12 cellular contexts compared by ENCODE assay signal in genomic region chr4:147596377-147596776, GRCh38. TPM values are rescaled to one million over a fixed set of nuclear protein-coding genes. Genes with fewer than 3 reads are reported as not detected.
DNase-seq lines count a peak whose midpoint lies in the region; ATAC-seq and TF ChIP-seq lines count a peak whose summit lies in the region.
"Had no signal": no experiment of that assay in that cellular context is flagged by ENCODE, and none has a peak within 500 bp of the region (broad histone marks: within the 10 kb centered on the region; RNA-seq: fewer than 3 reads in every experiment).

No MANE protein-coding gene starts in this region.

- H3K9me3 ChIP-seq in OCI-LY3 (ENCODE audit: insufficient read depth, low read length) (no peaks in the 10 kb centered on the region), endodermal cell (ENCODE audit: control insufficient read depth, low read length) (no peaks in the 10 kb centered on the region), smooth muscle cell (replicated peaks; ENCODE audit: low read depth) (no peaks in the 10 kb centered on the region)
- H3K9me3 ChIP-seq: sigmoid colon had no signal

- H3K27ac ChIP-seq in OCI-LY3 (ENCODE audit: low read length), result no peak overlapping the region
- H3K27ac ChIP-seq in endodermal cell (ENCODE audit: low read depth, low read length), result no peak overlapping the region
- no peak overlapping the region for H3K27ac ChIP-seq in smooth muscle cell (ENCODE audit: low read depth)
- H3K27ac ChIP-seq in coronary artery, result no peak overlapping the region
- H3K27ac ChIP-seq: KMS-11 had no signal

- 86 to 93% methylated on average over 1 of the region's 1 CpG for WGBS in endodermal cell (ENCODE audit: insufficient coverage in 1 of 2, insufficient read length in 1 of 2), 2 experiments
- 82% methylated on average over 1 of the region's 1 CpG for WGBS in smooth muscle cell (ENCODE audit: low lambda C conversion rate)

- POLR2A ChIA-PET in naive thymus-derived CD8-positive, alpha-beta T cell (lab: Charles Lee), result no interaction called here

- H2AFZ ChIP-seq in OCI-LY3 (ENCODE audit: low read depth, low read length) (no peak overlapping the region), smooth muscle cell (ENCODE audit: low read depth) (no peak overlapping the region)

- H3K4me1 ChIP-seq in OCI-LY3 (ENCODE audit: low read length) (no peaks in the 10 kb centered on the region), endodermal cell (ENCODE audit: control insufficient read depth, insufficient read depth, low read length) (peaks cover 7% of the 10 kb centered on the region), smooth muscle cell (ENCODE audit: low read depth) (no peaks in the 10 kb centered on the region)

- peak; percentile 45 for ATAC-seq in activated CD8-positive, alpha-beta memory T cell treated with anti-CD3 and anti-CD28 coated beads, Interleukin-2, amount 10 ng/mL, durations not matched to agents 7 days and 5 days
- no peak for ATAC-seq in left lobe of liver
- ATAC-seq in naive thymus-derived CD8-positive, alpha-beta T cell, result no peak

- no peaks in the 10 kb centered on the region for H3K27me3 ChIP-seq in OCI-LY3 (ENCODE audit: low read depth, low read length)
- H3K27me3 ChIP-seq in endodermal cell (ENCODE audit: control insufficient read depth, insufficient read depth, low read length, poor library complexity, severe bottlenecking), result no peaks in the 10 kb centered on the region
- H3K27me3 ChIP-seq in smooth muscle cell (ENCODE audit: low read depth), result no peaks in the 10 kb centered on the region
- H3K27me3 ChIP-seq: sigmoid colon had no signal

- H3K27ac Mint-ChIP-seq in activated CD8-positive, alpha-beta memory T cell treated with anti-CD3 and anti-CD28 coated beads, Interleukin-2, amount 10 ng/mL, durations not matched to agents 7 days and 5 days, result no peak overlapping the region
- H3K27ac Mint-ChIP-seq in endodermal cell, result no peak overlapping the region
- no peak overlapping the region for H3K27ac Mint-ChIP-seq in naive thymus-derived CD8-positive, alpha-beta T cell

- no peak overlapping the region for H3K4me3 Mint-ChIP-seq in activated CD8-positive, alpha-beta memory T cell treated with anti-CD3 and anti-CD28 coated beads, Interleukin-2, amount 10 ng/mL, durations not matched to agents 7 days and 5 days
- no peak overlapping the region for H3K4me3 Mint-ChIP-seq in endodermal cell
- H3K4me3 Mint-ChIP-seq in naive thymus-derived CD8-positive, alpha-beta T cell, result no peak overlapping the region

- H3F3A ChIP-seq in smooth muscle cell (ENCODE audit: low read depth), result no peaks in the 10 kb centered on the region

- TF ChIP-seq CTCF in OCI-LY3 (IDR thresholded peaks at IDR 0.05; ENCODE audit: low read depth, low read length) (peak; percentile 67), endodermal cell (conservative IDR thresholded peaks at IDR 0.05) (peak; percentile 29), smooth muscle cell (IDR thresholded peaks at IDR 0.05; ENCODE audit: borderline replicate concordance, insufficient read depth, poor library complexity, severe bottlenecking) (peak; percentile 8), coronary artery (IDR thresholded peaks at IDR 0.05) (no peak)

- H3K36me3 ChIP-seq in OCI-LY3 (replicated peaks; ENCODE audit: low read depth, low read length) (no peaks in the 10 kb centered on the region), endodermal cell (ENCODE audit: control insufficient read depth, insufficient read depth, low read length) (no peaks in the 10 kb centered on the region), smooth muscle cell (ENCODE audit: low read depth) (no peaks in the 10 kb centered on the region)
- H3K36me3 ChIP-seq: sigmoid colon had no signal

- H4K20me1 ChIP-seq in OCI-LY3 (ENCODE audit: insufficient read depth, low read length), result no peaks in the 10 kb centered on the region
- no peaks in the 10 kb centered on the region for H4K20me1 ChIP-seq in smooth muscle cell (ENCODE audit: low read depth)

- H3K9ac ChIP-seq in OCI-LY3 (ENCODE audit: low read length) (no peak overlapping the region), endodermal cell (ENCODE audit: extremely low read depth, low read length, poor library complexity, severe bottlenecking) (no peak overlapping the region), smooth muscle cell (ENCODE audit: low read depth) (no peak overlapping the region)
- H3K9ac ChIP-seq: KMS-11 had no signal

- H3K36me3 Mint-ChIP-seq in activated CD8-positive, alpha-beta memory T cell treated with anti-CD3 and anti-CD28 coated beads, Interleukin-2, amount 10 ng/mL, durations not matched to agents 7 days and 5 days, result no peaks in the 10 kb centered on the region
- H3K36me3 Mint-ChIP-seq in endodermal cell (ENCODE audit: low read depth), result no peaks in the 10 kb centered on the region
- no peaks in the 10 kb centered on the region for H3K36me3 Mint-ChIP-seq in naive thymus-derived CD8-positive, alpha-beta T cell

- peaks cover 3% of the 10 kb centered on the region for H3K27me3 Mint-ChIP-seq in activated CD8-positive, alpha-beta memory T cell treated with anti-CD3 and anti-CD28 coated beads, Interleukin-2, amount 10 ng/mL, durations not matched to agents 7 days and 5 days
- no peaks in the 10 kb centered on the region for H3K27me3 Mint-ChIP-seq in endodermal cell (ENCODE audit: insufficient read depth)
- peaks cover 0 to 7% (median 3%) of the 10 kb centered on the region in 5 donors for H3K27me3 Mint-ChIP-seq in naive thymus-derived CD8-positive, alpha-beta T cell

- H3K9me3 Mint-ChIP-seq in activated CD8-positive, alpha-beta memory T cell treated with anti-CD3 and anti-CD28 coated beads, Interleukin-2, amount 10 ng/mL, durations not matched to agents 7 days and 5 days (ENCODE audit: low read depth), result no peaks in the 10 kb centered on the region
- peaks cover 2% of the 10 kb centered on the region for H3K9me3 Mint-ChIP-seq in endodermal cell
- no peaks in the 10 kb centered on the region for H3K9me3 Mint-ChIP-seq in naive thymus-derived CD8-positive, alpha-beta T cell

- H3K4me2 ChIP-seq in OCI-LY3 (ENCODE audit: low read length), result no peak overlapping the region
- no peak overlapping the region for H3K4me2 ChIP-seq in smooth muscle cell
- H3K4me2 ChIP-seq: KMS-11 had no signal

- H3K79me2 ChIP-seq in OCI-LY3 (ENCODE audit: low read length), result no peaks in the 10 kb centered on the region
- no peaks in the 10 kb centered on the region for H3K79me2 ChIP-seq in smooth muscle cell (ENCODE audit: low read depth)

- DNase-seq in activated CD8-positive, alpha-beta memory T cell treated with anti-CD3 and anti-CD28 coated beads, Interleukin-2, amount 10 ng/mL, durations not matched to agents 7 days and 5 days, result no peak
- no peak for DNase-seq in activated CD8-positive, alpha-beta memory T cell treated with anti-CD3 and anti-CD28 coated beads for 24 hours
- DNase-seq in endodermal cell (no peak), smooth muscle cell (lab: John Stamatoyannopoulos, UW; ENCODE audit: unreplicated experiment) (no peak), left lobe of liver (ENCODE audit: low spot score) (no peak), coronary artery (ENCODE audit: low spot score) (no peak)
- no peak for DNase-seq in naive thymus-derived CD8-positive, alpha-beta T cell
- DNase-seq: activated naive CD4-positive, alpha-beta T cell treated with Interleukin-2 at 50 U/mL for 16 hours; midbrain; sigmoid colon had no signal

- CTCF ChIA-PET in activated CD8-positive, alpha-beta memory T cell treated with anti-CD3 and anti-CD28 coated beads, Interleukin-2, amount 10 ng/mL, durations not matched to agents 7 days and 5 days (lab: Charles Lee), result interaction anchor here (1.4 to 9.0 kb wide), 4 partner anchors 10 to 269 kb away, joined by 3 to 74 read pairs (median 8); partner anchors contain the start of gene TMEM184C

- no peak overlapping the region for H3K4me3 ChIP-seq in OCI-LY3 (ENCODE audit: low read length)
- no peak overlapping the region for H3K4me3 ChIP-seq in endodermal cell (ENCODE audit: low read length)
- no peak overlapping the region for H3K4me3 ChIP-seq in smooth muscle cell
- no peak overlapping the region for H3K4me3 ChIP-seq in coronary artery
- H3K4me3 ChIP-seq: sigmoid colon had no signal

- peaks cover 6% of the 10 kb centered on the region for H3K4me1 Mint-ChIP-seq in activated CD8-positive, alpha-beta memory T cell treated with anti-CD3 and anti-CD28 coated beads, Interleukin-2, amount 10 ng/mL, durations not matched to agents 7 days and 5 days
- peaks cover 9% of the 10 kb centered on the region for H3K4me1 Mint-ChIP-seq in endodermal cell
- peaks cover 0 to 6% (median 1%) of the 10 kb centered on the region in 4 donors for H3K4me1 Mint-ChIP-seq in naive thymus-derived CD8-positive, alpha-beta T cell

RNA-seq across cellular contexts. Expression of gene TMEM184C, which starts 20.8 kb away (rescaled TPM):
- 10 to 100 TPM; 18.5 to 27.2 TPM for total RNA-seq in activated CD8-positive, alpha-beta memory T cell treated with anti-CD3 and anti-CD28 coated beads, Interleukin-2, amount 10 ng/mL, durations not matched to agents 7 days and 5 days
- total RNA-seq in endodermal cell (10 to 100 TPM; 30.3 to 35.7 TPM), smooth muscle cell (33.2 and 40.4 TPM in 2 replicates), left lobe of liver (22.0 TPM)
- polyA plus RNA-seq in endodermal cell (2013, experiment 1 of 2), result 26.1 TPM
- polyA plus RNA-seq in endodermal cell (2013, experiment 2 of 2), result 22.6 TPM
- 17.2 and 21.6 TPM in 2 replicates for polyA plus RNA-seq in smooth muscle cell
- 10 to 100 TPM; 21.8 to 27.9 TPM for total RNA-seq in naive thymus-derived CD8-positive, alpha-beta T cell
- 10 to 100 TPM; 12.6 to 27.9 (median 16.6) TPM for polyA plus RNA-seq in naive thymus-derived CD8-positive, alpha-beta T cell
